14 cellular contexts compared by ENCODE assay signal in genomic region chr7:1724118-1724910, GRCh38. TPM values are rescaled to one million over a fixed set of nuclear protein-coding genes. Genes with fewer than 3 reads are reported as not detected.
DNase-seq lines count a peak whose midpoint lies in the region; ATAC-seq and TF ChIP-seq lines count a peak whose summit lies in the region.
"Had no signal": no experiment of that assay in that cellular context is flagged by ENCODE, and none has a peak within 500 bp of the region (broad histone marks: within the 10 kb centered on the region; RNA-seq: fewer than 3 reads in every experiment).

No MANE protein-coding gene starts in this region.

- no peaks in the 10 kb centered on the region for H4K20me1 ChIP-seq in KMS-11 (ENCODE audit: insufficient read depth)

- no peak overlapping the region for H2AFZ ChIP-seq in KMS-11 (ENCODE audit: low read depth)
- H2AFZ ChIP-seq: PC-9 had no signal

- intact Hi-C loops in Right ventricle myocardium inferior (cut with DNase I) = loop anchor here (5.0 kb wide), 1 partner anchor 33 kb away; no protein-coding TSS in a partner anchor
- intact Hi-C loops in heart right ventricle (cut with DNase I) = no loop called here

- peaks cover 0 to 13% (median 5%) of the 10 kb centered on the region in 11 donors for H3K9me3 ChIP-seq in heart right ventricle
- H3K9me3 ChIP-seq in WERI-Rb-1 (ENCODE audit: severe bottlenecking) = peaks cover 10% of the 10 kb centered on the region

- DNase-seq in Right ventricle myocardium inferior (ENCODE audit: missing footprints) (peak; percentile 57), heart right ventricle (no peak), WERI-Rb-1 (no peak), left lobe of liver (ENCODE audit: low spot score) (no peak), NOMO-1 treated with DMSO at 0.1 percent for 48 hours (lab: John Stamatoyannopoulos, UW; ENCODE audit: unreplicated experiment) (no peak)
- DNase-seq: Caco-2; CD4-positive, CD25-positive, alpha-beta regulatory T cell; NCI-H1092; NCI-H1930; PC-9 had no signal

- no peak for ATAC-seq in Right ventricle myocardium inferior
- no peak for ATAC-seq in heart right ventricle
- peak; percentile 29 for ATAC-seq in left lobe of liver
- no peak for ATAC-seq in HG02798 (IDR thresholded peaks at IDR 0.05; ENCODE audit: poor library complexity, unreplicated experiment)

- no peak overlapping the region for H3K4me3 ChIP-seq in heart right ventricle
- no peak overlapping the region for H3K4me3 ChIP-seq in KMS-11 (IDR thresholded peaks at IDR 0.05; ENCODE audit: insufficient read depth, low read depth, low read length)
- H3K4me3 ChIP-seq in WERI-Rb-1 (ENCODE audit: low read depth, low read length) = no peak overlapping the region
- H3K4me3 ChIP-seq: PC-9 had no signal

- H3K27ac ChIP-seq in heart right ventricle = peak overlapping the region in 4 of 10 donors; percentile 53 to 74 (median 68)
- no peak overlapping the region for H3K27ac ChIP-seq in KMS-11
- H3K27ac ChIP-seq in WERI-Rb-1 = peak overlapping the region; percentile 79
- H3K27ac ChIP-seq: PC-9, RWPE1 had no signal

- H3K9ac ChIP-seq in KMS-11 = no peak overlapping the region

- WGBS in heart right ventricle, 2 donors = 90 to 92% methylated on average over 21 of the region's 21 CpGs

- no peaks in the 10 kb centered on the region for H3K79me2 ChIP-seq in KMS-11 (ENCODE audit: insufficient read depth, low read depth)

- peak overlapping the region; percentile 13; the same call in 1 of the 2 replicates for H3K4me2 ChIP-seq in KMS-11
- H3K4me2 ChIP-seq: PC-9 had no signal

- H3K36me3 ChIP-seq in heart right ventricle = peaks cover 0 to 4% (median 0%) of the 10 kb centered on the region in 9 donors
- no peaks in the 10 kb centered on the region for H3K36me3 ChIP-seq in KMS-11 (ENCODE audit: insufficient read depth)
- H3K36me3 ChIP-seq in WERI-Rb-1 = peaks cover 44% of the 10 kb centered on the region

- H3K4me1 ChIP-seq in heart right ventricle (peaks cover 0 to 40% (median 19%) of the 10 kb centered on the region in 9 donors), KMS-11 (ENCODE audit: low read depth, poor library complexity, severe bottlenecking) (peaks cover 15% of the 10 kb centered on the region)
- H3K4me1 ChIP-seq: Caco-2 had no signal

- TF ChIP-seq CTCF in heart right ventricle (IDR thresholded peaks at IDR 0.05) (no peak), KMS-11 (conservative IDR thresholded peaks at IDR 0.05; ENCODE audit: low read depth, low read length) (no peak), WERI-Rb-1 (IDR thresholded peaks at IDR 0.05; ENCODE audit: low read depth, low read length) (no peak)

- H3K27me3 ChIP-seq in heart right ventricle = no peaks in the 10 kb centered on the region
- peaks cover 42% of the 10 kb centered on the region for H3K27me3 ChIP-seq in KMS-11 (ENCODE audit: insufficient read depth, low read depth)
- H3K27me3 ChIP-seq in WERI-Rb-1 (ENCODE audit: insufficient read depth, low read depth, severe bottlenecking) = no peaks in the 10 kb centered on the region

RNA-seq across cellular contexts. Expression of gene ELFN1, which starts 54.2 kb away (rescaled TPM):
- total RNA-seq in Right ventricle myocardium inferior (10.7 TPM), heart right ventricle (1 to 10 TPM; 3.4 to 9.5 (median 6.4) TPM), left lobe of liver (17.5 TPM)
- polyA plus RNA-seq in heart right ventricle = 1 to 10 TPM; 3.0 to 5.7 TPM
- total RNA-seq: A673; CD4-positive, CD25-positive, alpha-beta regulatory T cell had no signal
- polyA plus RNA-seq: CD4-positive, CD25-positive, alpha-beta regulatory T cell had no signal
